In the genomic region with DNA sequence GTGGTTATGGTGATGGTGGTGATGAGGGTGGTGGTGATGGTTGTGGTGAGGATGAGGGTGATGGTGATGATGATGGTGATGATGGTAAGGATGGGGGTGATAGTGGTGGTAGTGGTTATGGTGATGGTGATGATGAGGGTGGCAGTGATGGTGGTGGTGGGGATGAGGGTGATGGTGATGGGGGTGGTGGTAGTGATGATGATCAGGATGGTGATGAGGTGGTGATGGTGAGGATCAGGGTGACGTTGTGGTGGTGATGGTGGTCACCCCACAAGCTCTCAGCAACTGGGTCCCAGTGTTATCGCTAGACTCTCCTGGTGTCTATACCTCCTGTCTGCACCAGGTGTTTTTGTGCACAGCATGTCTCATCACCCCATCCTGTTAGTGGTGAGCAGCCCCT, we compare ENCODE assay signal across 17 cellular contexts.
"Had no signal": no experiment of that assay in that cellular context is flagged by ENCODE, and none has a peak within 500 bp of the region (broad histone marks: within the 10 kb centered on the region; RNA-seq: fewer than 3 reads in every experiment).

No MANE protein-coding gene starts in this region.

- DNase-seq: activated CD4-positive, alpha-beta T cell treated with anti-CD3 and anti-CD28 coated beads for 1 hour; activated CD4-positive, alpha-beta T cell treated with anti-CD3 and anti-CD28 coated beads, Interleukin-2, amount 50 U/mL, for 48 hours; activated gamma-delta T cell; activated T-cell treated with anti-CD3 and anti-CD28 coated beads, Interleukin-2, amount 50 U/mL, for 72 hours; brain microvascular endothelial cell; gastrocnemius medialis; islet precursor cell; midbrain; T1000; transverse colon had no signal

- H3K4me2 ChIP-seq: neural progenitor cell had no signal

- ATAC-seq: activated naive CD4-positive, alpha-beta T cell treated with anti-CD3 and anti-CD28 coated beads, Interleukin-2, amount 50 U/mL, for 72 hours; activated T-cell treated with anti-CD3 and anti-CD28 coated beads, Interleukin-2, amount 50 U/mL, for 72 hours; gastrocnemius medialis; pancreas; stimulated activated memory B cell treated with anti-CD40 and anti-IgM and Interleukin-4, amounts not matched to agents 10 μg/mL and 1 μg/mL and 100 μg/mL, for 72 hours had no signal

- H2AFZ ChIP-seq: neural progenitor cell had no signal

- H3K36me3 ChIP-seq: brain microvascular endothelial cell, gastrocnemius medialis, neural progenitor cell, pancreas, SJSA1, transverse colon had no signal

- H3K9me3 ChIP-seq: gastrocnemius medialis, pancreas, transverse colon had no signal

- H3K4me3 ChIP-seq: gastrocnemius medialis, lung, neural progenitor cell, pancreas, SJSA1, transverse colon had no signal

- H3K9ac ChIP-seq: neural progenitor cell had no signal

- H3K27ac ChIP-seq: brain microvascular endothelial cell, epithelial cell of prostate, gastrocnemius medialis, neural progenitor cell, pancreas, SJSA1 had no signal

- H3K27me3 ChIP-seq: pancreas had no signal
